ENCODE assay signal across 28 cellular contexts in the genomic region with DNA sequence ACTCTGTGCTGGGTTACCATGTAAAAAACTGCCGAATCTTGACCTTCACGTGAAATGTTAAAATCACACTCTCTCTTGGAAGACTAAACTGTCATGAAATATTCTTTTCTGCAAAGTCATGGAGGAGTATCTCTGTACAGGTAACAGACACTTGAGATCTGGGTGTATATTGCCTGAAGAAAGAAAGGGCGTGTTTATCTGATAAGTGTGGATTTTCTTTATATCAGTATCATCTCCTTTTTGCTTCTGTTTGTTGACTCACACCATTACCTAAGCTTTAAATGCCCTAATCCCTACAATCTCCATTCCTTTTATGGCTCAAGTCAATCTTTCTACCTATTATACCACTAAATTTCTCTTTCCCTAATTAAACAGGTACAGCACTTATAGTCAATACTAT.
"Had no signal": no experiment of that assay in that cellular context is flagged by ENCODE, and none has a peak within 500 bp of the region (broad histone marks: within the 10 kb centered on the region; RNA-seq: fewer than 3 reads in every experiment).

No MANE protein-coding gene starts in this region.

- H3K4me3 ChIP-seq: left lung, lower lobe of right lung, pancreas, prostate gland, skin epidermis, spleen, tibial nerve, uterus had no signal

- H3K27ac Mint-ChIP-seq: naive thymus-derived CD8-positive, alpha-beta T cell; nephron; stimulated activated memory B cell treated with anti-CD40 and anti-IgM and Interleukin-4, amounts not matched to agents 10 μg/mL and 1 μg/mL and 100 μg/mL, for 72 hours; stimulated activated naive CD8-positive, alpha-beta T cell treated with anti-CD3 and anti-CD28 coated beads, Interleukin-15, amount 100 ng/mL, for 72 hours; type B pancreatic cell had no signal

- H3K27ac ChIP-seq: left lung, lower lobe of right lung, pancreas, prostate gland, skin epidermis, spleen, tibial nerve, uterus had no signal

- ATAC-seq: left colon; left lung; lower lobe of right lung; naive thymus-derived CD8-positive, alpha-beta T cell; pancreas; right cardiac atrium; sciatic nerve; stimulated activated memory B cell treated with anti-CD40 and anti-IgM and Interleukin-4, amounts not matched to agents 10 μg/mL and 1 μg/mL and 100 μg/mL, for 72 hours; stimulated activated naive CD8-positive, alpha-beta T cell treated with anti-CD3 and anti-CD28 coated beads, Interleukin-15, amount 100 ng/mL, for 72 hours had no signal

- H3K36me3 Mint-ChIP-seq: naive thymus-derived CD8-positive, alpha-beta T cell; stimulated activated memory B cell treated with anti-CD40 and anti-IgM and Interleukin-4, amounts not matched to agents 10 μg/mL and 1 μg/mL and 100 μg/mL, for 72 hours; type B pancreatic cell had no signal

- H3K36me3 ChIP-seq: left lung, lower lobe of right lung, pancreas, prostate gland, spleen, tibial nerve, uterus had no signal

- H3K4me3 Mint-ChIP-seq: naive thymus-derived CD8-positive, alpha-beta T cell; nephron; neural crest cell; stimulated activated memory B cell treated with anti-CD40 and anti-IgM and Interleukin-4, amounts not matched to agents 10 μg/mL and 1 μg/mL and 100 μg/mL, for 72 hours; stimulated activated naive CD8-positive, alpha-beta T cell treated with anti-CD3 and anti-CD28 coated beads, Interleukin-15, amount 100 ng/mL, for 72 hours; type B pancreatic cell had no signal

- H3K9me3 ChIP-seq: left lung, lower lobe of right lung, pancreas, prostate gland, spleen, tibial nerve, uterus had no signal

- H3K27me3 ChIP-seq: left lung, pancreas, spleen, tibial nerve, uterus had no signal

- DNase-seq: hippocampal formation; kidney; left colon; left lung; lower lobe of right lung; mammary epithelial cell; mesenchymal stem cell; naive thymus-derived CD8-positive, alpha-beta T cell; nucleus accumbens; pancreas; posterior cingulate gyrus; retina; right cardiac atrium; spleen; stimulated activated CD4-positive, alpha-beta T cell treated with anti-CD3 and anti-CD28 coated beads, Interleukin-4, amount 100 ng/mL, for 4 hours; stimulated activated CD8-positive, alpha-beta memory T cell treated with anti-CD3 and anti-CD28 coated beads, Interleukin-4, amount 100 ng/mL, for 48 hours; stimulated activated naive CD4-positive, alpha-beta T cell treated with Interleukin-2 at 50 U/mL for 16 hours; stimulated activated naive CD8-positive, alpha-beta T cell treated with anti-CD3 and anti-CD28 coated beads, Interleukin-15, amount 100 ng/mL, for 72 hours; substantia nigra; uterus had no signal

- H3K4me1 Mint-ChIP-seq: naive thymus-derived CD8-positive, alpha-beta T cell; nephron; neural crest cell; stimulated activated memory B cell treated with anti-CD40 and anti-IgM and Interleukin-4, amounts not matched to agents 10 μg/mL and 1 μg/mL and 100 μg/mL, for 72 hours; stimulated activated naive CD8-positive, alpha-beta T cell treated with anti-CD3 and anti-CD28 coated beads, Interleukin-15, amount 100 ng/mL, for 72 hours had no signal

- H3K27me3 Mint-ChIP-seq: naive thymus-derived CD8-positive, alpha-beta T cell; stimulated activated memory B cell treated with anti-CD40 and anti-IgM and Interleukin-4, amounts not matched to agents 10 μg/mL and 1 μg/mL and 100 μg/mL, for 72 hours; stimulated activated naive CD8-positive, alpha-beta T cell treated with anti-CD3 and anti-CD28 coated beads, Interleukin-15, amount 100 ng/mL, for 72 hours; type B pancreatic cell had no signal

- H3K4me1 ChIP-seq: left lung, lower lobe of right lung, pancreas, prostate gland, spleen, tibial nerve, uterus had no signal

- H3K9me3 Mint-ChIP-seq: nephron, neural crest cell, type B pancreatic cell had no signal
